In the genomic region with DNA sequence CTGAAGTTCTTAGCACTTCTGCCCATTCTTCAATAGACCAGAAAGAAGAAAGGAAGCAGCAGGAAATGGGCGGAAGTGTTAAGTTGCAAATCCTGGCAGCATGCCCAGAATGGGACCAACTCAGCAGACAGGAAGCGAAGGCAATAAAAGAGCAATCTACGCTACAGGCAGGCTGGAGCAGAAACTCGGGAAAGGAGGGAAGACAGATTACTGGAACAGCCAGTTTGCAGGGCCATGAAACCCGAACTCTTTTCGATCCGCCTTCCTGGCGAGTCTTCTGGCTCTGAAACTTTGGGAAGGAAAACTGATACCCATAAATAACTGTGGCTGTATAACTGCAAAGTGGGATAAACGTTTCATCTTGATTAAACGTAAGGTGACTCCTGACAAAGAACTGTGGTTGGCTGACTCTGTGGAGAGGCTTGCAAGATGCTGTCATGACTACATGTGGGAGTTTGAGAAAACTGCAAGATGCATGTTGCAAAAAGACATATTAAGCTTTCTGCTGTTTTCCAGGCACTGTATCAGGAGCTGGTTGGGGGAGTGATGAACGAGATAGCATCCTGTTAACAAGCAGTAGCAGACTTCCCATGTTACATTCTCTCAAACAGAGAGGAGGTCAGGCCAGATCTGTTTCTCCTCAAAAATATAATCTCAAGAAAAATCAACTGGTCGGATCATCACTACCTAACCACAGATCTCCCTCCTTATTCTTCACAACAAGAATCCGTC, we compare ENCODE assay signal across 8 cellular contexts.
DNase-seq lines count a peak whose midpoint lies in the region; ATAC-seq and TF ChIP-seq lines count a peak whose summit lies in the region.

No MANE protein-coding gene starts in this region.

- H3K36me3 ChIP-seq in smooth muscle cell (ENCODE audit: low read depth) = no peaks in the 10 kb centered on the region

- no peaks in the 10 kb centered on the region for H3K4me1 ChIP-seq in right cardiac atrium (ENCODE audit: control insufficient read depth, insufficient read depth, low read length)
- H3K4me1 ChIP-seq in smooth muscle cell (ENCODE audit: low read depth) = peaks cover 8% of the 10 kb centered on the region

- H3K27ac ChIP-seq in right cardiac atrium (ENCODE audit: low read length) = no peak overlapping the region
- H3K27ac ChIP-seq in smooth muscle cell (ENCODE audit: low read depth) = no peak overlapping the region

- intact Hi-C loops in activated naive CD4-positive, alpha-beta T cell treated with anti-CD3 and anti-CD28 coated beads for 36 hours (cut with micrococcal nuclease) = loop anchor here (2.0 kb wide), 2 partner anchors 38 to 74 kb away; no protein-coding TSS in a partner anchor
- intact Hi-C loops in right cardiac atrium (cut with DNase I) = no loop called here

- TF ChIP-seq CTCF in smooth muscle cell (IDR thresholded peaks at IDR 0.05; ENCODE audit: borderline replicate concordance, insufficient read depth, poor library complexity, severe bottlenecking) = no peak

- H3K27me3 ChIP-seq in right cardiac atrium (ENCODE audit: control insufficient read depth, insufficient read depth) (no peaks in the 10 kb centered on the region), smooth muscle cell (ENCODE audit: low read depth) (peaks cover 68% of the 10 kb centered on the region)

- H3K36me3 Mint-ChIP-seq in activated naive CD4-positive, alpha-beta T cell treated with anti-CD3 and anti-CD28 coated beads for 36 hours (ENCODE audit: low read depth) = no peaks in the 10 kb centered on the region
- H3K36me3 Mint-ChIP-seq in stimulated activated naive B cell treated with anti-CD40 and anti-IgM and Interleukin-4, amounts not matched to agents 10 μg/mL and 1 μg/mL and 100 μg/mL, for 72 hours = peaks cover 0 to 4% of the 10 kb centered on the region in 2 donors

- no peaks in the 10 kb centered on the region for H3K27me3 Mint-ChIP-seq in activated naive CD4-positive, alpha-beta T cell treated with anti-CD3 and anti-CD28 coated beads for 36 hours (ENCODE audit: low read depth)
- peaks cover 0 to 16% of the 10 kb centered on the region in 2 donors for H3K27me3 Mint-ChIP-seq in stimulated activated naive B cell treated with anti-CD40 and anti-IgM and Interleukin-4, amounts not matched to agents 10 μg/mL and 1 μg/mL and 100 μg/mL, for 72 hours

- H3K4me1 Mint-ChIP-seq in activated naive CD4-positive, alpha-beta T cell treated with anti-CD3 and anti-CD28 coated beads for 36 hours (ENCODE audit: low read depth) = peaks cover 17% of the 10 kb centered on the region
- peaks cover 0 to 10% of the 10 kb centered on the region in 2 donors for H3K4me1 Mint-ChIP-seq in stimulated activated naive B cell treated with anti-CD40 and anti-IgM and Interleukin-4, amounts not matched to agents 10 μg/mL and 1 μg/mL and 100 μg/mL, for 72 hours

- whole genome bisulfite sequencing in right cardiac atrium = 16% methylated on average over 13 of the region's 13 CpGs
- 21% methylated on average over 13 of the region's 13 CpGs for WGBS in smooth muscle cell (ENCODE audit: low lambda C conversion rate)

- H3K27ac Mint-ChIP-seq in activated naive CD4-positive, alpha-beta T cell treated with anti-CD3 and anti-CD28 coated beads for 36 hours = no peak overlapping the region
- no peak overlapping the region for H3K27ac Mint-ChIP-seq in stimulated activated naive B cell treated with anti-CD40 and anti-IgM and Interleukin-4, amounts not matched to agents 10 μg/mL and 1 μg/mL and 100 μg/mL, for 72 hours

- no peak overlapping the region for H2AFZ ChIP-seq in smooth muscle cell (ENCODE audit: low read depth)

- peak overlapping the region; percentile 74 for H3K4me2 ChIP-seq in smooth muscle cell

- peak; percentile 75 to 81 for ATAC-seq in right cardiac atrium
- ATAC-seq in GM18858 (IDR thresholded peaks at IDR 0.05; ENCODE audit: unreplicated experiment) = no peak
- ATAC-seq in stimulated activated naive B cell treated with anti-CD40 and anti-IgM and Interleukin-4, amounts not matched to agents 10 μg/mL and 1 μg/mL and 100 μg/mL, for 72 hours (replicated peaks) = no peak

- H3K9me3 Mint-ChIP-seq in activated naive CD4-positive, alpha-beta T cell treated with anti-CD3 and anti-CD28 coated beads for 36 hours = no peaks in the 10 kb centered on the region
- H3K9me3 Mint-ChIP-seq in stimulated activated naive B cell treated with anti-CD40 and anti-IgM and Interleukin-4, amounts not matched to agents 10 μg/mL and 1 μg/mL and 100 μg/mL, for 72 hours = peaks cover 3 to 5% of the 10 kb centered on the region in 2 donors

- H3K9ac ChIP-seq in smooth muscle cell (ENCODE audit: low read depth) = no peak overlapping the region

- H3K9me3 ChIP-seq in right cardiac atrium (ENCODE audit: control insufficient read depth, low read length) (no peaks in the 10 kb centered on the region), smooth muscle cell (replicated peaks; ENCODE audit: low read depth) (no peaks in the 10 kb centered on the region)

- CTCF ChIA-PET in activated naive CD4-positive, alpha-beta T cell treated with anti-CD3 and anti-CD28 coated beads for 36 hours (lab: Charles Lee) = no interaction called here

- no peak overlapping the region for H3K4me3 ChIP-seq in right cardiac atrium (ENCODE audit: low read length)
- no peak overlapping the region for H3K4me3 ChIP-seq in smooth muscle cell

- DNase-seq in AG20443 (ENCODE audit: low spot score) = peak; percentile 87
- peak; percentile 96 for DNase-seq in HT1080 (ENCODE audit: low read depth)
- DNase-seq in OCI-M1 (lab: John Stamatoyannopoulos, UW) = peak; percentile 91
- peak; percentile 77 for DNase-seq in activated naive CD4-positive, alpha-beta T cell treated with anti-CD3 and anti-CD28 coated beads for 36 hours
- peak; percentile 76 to 88 (median 80) for DNase-seq in right cardiac atrium
- peak; percentile 26 for DNase-seq in smooth muscle cell (lab: John Stamatoyannopoulos, UW; ENCODE audit: unreplicated experiment)
- no peak for DNase-seq in stimulated activated naive B cell treated with anti-CD40 and anti-IgM and Interleukin-4, amounts not matched to agents 10 μg/mL and 1 μg/mL and 100 μg/mL, for 72 hours

- H3K79me2 ChIP-seq in smooth muscle cell (ENCODE audit: low read depth) = no peaks in the 10 kb centered on the region

- H4K20me1 ChIP-seq in smooth muscle cell (ENCODE audit: low read depth) = no peaks in the 10 kb centered on the region

- peaks cover 11% of the 10 kb centered on the region for H3F3A ChIP-seq in smooth muscle cell (ENCODE audit: low read depth)

- H3K4me3 Mint-ChIP-seq in activated naive CD4-positive, alpha-beta T cell treated with anti-CD3 and anti-CD28 coated beads for 36 hours = no peak overlapping the region
- no peak overlapping the region for H3K4me3 Mint-ChIP-seq in stimulated activated naive B cell treated with anti-CD40 and anti-IgM and Interleukin-4, amounts not matched to agents 10 μg/mL and 1 μg/mL and 100 μg/mL, for 72 hours

Comparison
In these comparisons a context has a peak if more than half of its experiments do, and no peak if none do; other contexts are left out.
1. ATAC-seq: peak in right cardiac atrium (2 of 2); none in GM18858 (single experiment) and stimulated activated naive B cell treated with anti-CD40 and anti-IgM and Interleukin-4, amounts not matched to agents 10 μg/mL and 1 μg/mL and 100 μg/mL, for 72 hours (0 of 2).